Comparison of ENCODE assay signal across 1 cellular context in the genomic region with DNA sequence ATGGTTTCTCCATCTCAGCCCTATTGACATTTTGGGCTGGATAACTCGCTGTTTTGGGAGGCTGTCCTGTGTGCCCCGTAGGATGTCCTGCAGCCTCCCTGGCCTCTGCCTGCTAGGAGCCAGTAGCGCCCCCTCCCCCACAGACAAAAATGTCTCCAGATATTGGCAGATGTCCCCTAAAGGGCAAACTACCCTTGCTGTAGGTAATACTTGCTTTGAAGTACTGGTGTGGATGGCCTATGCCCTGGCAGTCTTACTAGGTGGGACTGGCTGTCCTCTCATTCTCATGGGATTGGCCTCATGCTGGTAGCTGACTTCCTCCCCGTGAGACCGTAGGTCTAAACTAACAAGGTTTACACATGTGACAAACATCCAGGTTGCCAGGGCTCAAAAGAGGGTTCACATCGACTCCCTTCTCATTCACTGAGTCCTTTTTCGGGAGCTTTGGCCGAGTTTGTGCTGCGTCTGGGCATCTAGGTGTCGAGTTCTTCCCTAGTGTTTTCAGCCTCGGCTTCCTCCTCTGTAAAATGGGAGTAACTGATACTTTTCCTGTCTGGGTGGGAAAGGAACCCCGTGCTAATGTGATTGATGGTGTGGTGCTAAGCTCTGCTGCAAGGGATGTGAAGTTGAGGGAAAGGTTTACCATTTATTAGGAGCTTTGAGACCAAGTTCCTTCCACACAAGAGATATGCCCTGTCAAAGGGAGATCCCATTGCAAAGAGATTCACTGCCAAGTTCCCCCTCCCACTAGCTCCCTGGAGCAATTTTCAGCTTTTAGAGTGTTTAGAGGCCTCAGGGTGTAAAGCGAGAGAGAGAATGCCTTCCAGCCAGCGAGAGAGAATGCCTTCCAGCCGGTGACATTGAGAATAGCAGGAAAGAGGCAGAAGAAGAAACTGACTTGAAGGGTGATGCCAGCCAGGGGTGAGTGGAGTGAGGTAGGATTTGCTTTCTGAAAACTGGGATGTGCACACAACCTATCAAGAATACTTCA.
TF ChIP-seq lines count a peak whose summit lies in the region.

No MANE protein-coding gene starts in this region.

TF ChIP-seq in HEK293, 187 proteins besides CTCF, POLR2A, EP300 and RAD21 (continued from another document):
- TF ChIP-seq, protein P1, sequence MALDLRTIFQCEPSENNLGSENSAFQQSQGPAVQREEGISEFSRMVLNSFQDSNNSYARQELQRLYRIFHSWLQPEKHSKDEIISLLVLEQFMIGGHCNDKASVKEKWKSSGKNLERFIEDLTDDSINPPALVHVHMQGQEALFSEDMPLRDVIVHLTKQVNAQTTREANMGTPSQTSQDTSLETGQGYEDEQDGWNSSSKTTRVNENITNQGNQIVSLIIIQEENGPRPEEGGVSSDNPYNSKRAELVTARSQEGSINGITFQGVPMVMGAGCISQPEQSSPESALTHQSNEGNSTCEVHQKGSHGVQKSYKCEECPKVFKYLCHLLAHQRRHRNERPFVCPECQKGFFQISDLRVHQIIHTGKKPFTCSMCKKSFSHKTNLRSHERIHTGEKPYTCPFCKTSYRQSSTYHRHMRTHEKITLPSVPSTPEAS (tag by site-specific recombination; IDR thresholded peaks at IDR 0.05): no peak
